ENCODE assay signal across 8 cellular contexts in genomic region chr1:101388904-101389546, GRCh38.
DNase-seq lines count a peak whose midpoint lies in the region; ATAC-seq and TF ChIP-seq lines count a peak whose summit lies in the region.

No MANE protein-coding gene starts in this region.

- intact Hi-C loops in activated T-helper 2 cell treated with anti-CD3 and anti-CD28 coated beads, Interferon-gamma antibody, Interleukin-2, Interleukin-4, amounts not matched to agents 10 μg/mL and 5 μg/mL and 100 μg/mL, durations not matched to agents 14 hours and 24 hours and 36 hours (cut with micrococcal nuclease) = loop anchor here (1.0 kb wide), 1 partner anchor 63 kb away; no protein-coding TSS in a partner anchor
- intact Hi-C loops in esophagus muscularis mucosa (cut with DNase I) = no loop called here
- intact Hi-C loops in Calu3 (cut with micrococcal nuclease; ENCODE audit: unreplicated experiment) = no loop called here

- no peak for TF ChIP-seq POLR2A in esophagus muscularis mucosa (IDR thresholded peaks at IDR 0.05; ENCODE audit: low read depth)

- no peak overlapping the region for H3K27ac Mint-ChIP-seq in CD4-positive, CD25-positive, alpha-beta regulatory T cell
- H3K27ac Mint-ChIP-seq in activated T-helper 2 cell treated with anti-CD3 and anti-CD28 coated beads, Interferon-gamma antibody, Interleukin-2, Interleukin-4, amounts not matched to agents 10 μg/mL and 5 μg/mL and 100 μg/mL, durations not matched to agents 14 hours and 24 hours and 36 hours = no peak overlapping the region
- no peak overlapping the region for H3K27ac Mint-ChIP-seq in Calu3 (ENCODE audit: unreplicated experiment)

- ATAC-seq in CD4-positive, CD25-positive, alpha-beta regulatory T cell (ENCODE audit: low read depth in 2 of 2) = peak; percentile 42 to 43
- ATAC-seq in GM19372 (IDR thresholded peaks at IDR 0.05; ENCODE audit: low read depth, unreplicated experiment) (peak; percentile 85), HG03139 (IDR thresholded peaks at IDR 0.05; ENCODE audit: unreplicated experiment) (peak; percentile 91)

- H3K4me3 Mint-ChIP-seq in CD4-positive, CD25-positive, alpha-beta regulatory T cell = no peak overlapping the region
- H3K4me3 Mint-ChIP-seq in activated T-helper 2 cell treated with anti-CD3 and anti-CD28 coated beads, Interferon-gamma antibody, Interleukin-2, Interleukin-4, amounts not matched to agents 10 μg/mL and 5 μg/mL and 100 μg/mL, durations not matched to agents 14 hours and 24 hours and 36 hours (ENCODE audit: low read depth) = no peak overlapping the region
- H3K4me3 Mint-ChIP-seq in Calu3 (ENCODE audit: low read depth, unreplicated experiment) = no peak overlapping the region

- H3K36me3 ChIP-seq in CD4-positive, CD25-positive, alpha-beta regulatory T cell (ENCODE audit: control insufficient read depth, insufficient read depth, low read length) = no peaks in the 10 kb centered on the region
- no peaks in the 10 kb centered on the region for H3K36me3 ChIP-seq in esophagus muscularis mucosa

- CTCF ChIA-PET in Calu3 (lab: Charles Lee) = no interaction called here

- H3K4me1 ChIP-seq in CD4-positive, CD25-positive, alpha-beta regulatory T cell (ENCODE audit: control insufficient read depth, insufficient read depth, low read length, poor library complexity, severe bottlenecking) = no peaks in the 10 kb centered on the region
- H3K4me1 ChIP-seq in esophagus muscularis mucosa = no peaks in the 10 kb centered on the region

- no TSS peak for BruUV-seq in Calu3 (replicated peaks; lab: Mats Ljungman, UMichigan)

- H3K27ac ChIP-seq in CD4-positive, CD25-positive, alpha-beta regulatory T cell (ENCODE audit: insufficient read depth, low read length, poor library complexity, severe bottlenecking) = no peak overlapping the region
- no peak overlapping the region for H3K27ac ChIP-seq in esophagus muscularis mucosa (replicated peaks in 1 of 4)

- peaks cover 1% of the 10 kb centered on the region for H3K27me3 ChIP-seq in CD4-positive, CD25-positive, alpha-beta regulatory T cell (ENCODE audit: control insufficient read depth, insufficient read depth, low read length)
- H3K27me3 ChIP-seq in esophagus muscularis mucosa = no peaks in the 10 kb centered on the region

- peak in 1 of 3 donors; percentile 27 for DNase-seq in CD4-positive, CD25-positive, alpha-beta regulatory T cell
- DNase-seq in activated T-helper 2 cell treated with anti-CD3 and anti-CD28 coated beads, Interferon-gamma antibody, Interleukin-2, Interleukin-4, amounts not matched to agents 10 μg/mL and 5 μg/mL and 100 μg/mL, durations not matched to agents 14 hours and 24 hours and 36 hours (ENCODE audit: low spot score) = peak; percentile 20
- DNase-seq in NCI-H187 (lab: John Stamatoyannopoulos, UW) (no peak), esophagus muscularis mucosa (ENCODE audit: extremely low spot score) (no peak), Calu3 (no peak)
- DNase-seq in stimulated activated CD4-positive, alpha-beta T cell treated with anti-CD3 and anti-CD28 coated beads, Interleukin-2, amount 100 ng/mL, for 24 hours = no peak

- TF ChIP-seq CTCF in esophagus muscularis mucosa (IDR thresholded peaks at IDR 0.05) (no peak), Calu3 (IDR thresholded peaks at IDR 0.05; ENCODE audit: unreplicated experiment) (no peak)

- H3K9me3 ChIP-seq in CD4-positive, CD25-positive, alpha-beta regulatory T cell (ENCODE audit: control insufficient read depth in 2 of 2, low read length in 2 of 2) = no peaks in the 10 kb centered on the region
- no peaks in the 10 kb centered on the region for H3K9me3 ChIP-seq in esophagus muscularis mucosa

- no peak for TF ChIP-seq EP300 in esophagus muscularis mucosa (IDR thresholded peaks at IDR 0.05)

- peaks cover 12% of the 10 kb centered on the region for H3K27me3 Mint-ChIP-seq in CD4-positive, CD25-positive, alpha-beta regulatory T cell
- peaks cover 8% of the 10 kb centered on the region for H3K27me3 Mint-ChIP-seq in activated T-helper 2 cell treated with anti-CD3 and anti-CD28 coated beads, Interferon-gamma antibody, Interleukin-2, Interleukin-4, amounts not matched to agents 10 μg/mL and 5 μg/mL and 100 μg/mL, durations not matched to agents 14 hours and 24 hours and 36 hours (ENCODE audit: low read depth)
- H3K27me3 Mint-ChIP-seq in Calu3 (ENCODE audit: unreplicated experiment) = peaks cover 21% of the 10 kb centered on the region

- no peaks in the 10 kb centered on the region for H3K4me1 Mint-ChIP-seq in CD4-positive, CD25-positive, alpha-beta regulatory T cell
- peaks cover 16% of the 10 kb centered on the region for H3K4me1 Mint-ChIP-seq in activated T-helper 2 cell treated with anti-CD3 and anti-CD28 coated beads, Interferon-gamma antibody, Interleukin-2, Interleukin-4, amounts not matched to agents 10 μg/mL and 5 μg/mL and 100 μg/mL, durations not matched to agents 14 hours and 24 hours and 36 hours (ENCODE audit: low read depth)
- H3K4me1 Mint-ChIP-seq in Calu3 (ENCODE audit: low read depth, unreplicated experiment) = no peaks in the 10 kb centered on the region

- no peak overlapping the region for H3K4me3 ChIP-seq in CD4-positive, CD25-positive, alpha-beta regulatory T cell (ENCODE audit: low read depth, low read length)
- no peak overlapping the region for H3K4me3 ChIP-seq in esophagus muscularis mucosa

- no peaks in the 10 kb centered on the region for H3K36me3 Mint-ChIP-seq in CD4-positive, CD25-positive, alpha-beta regulatory T cell
- no peaks in the 10 kb centered on the region for H3K36me3 Mint-ChIP-seq in activated T-helper 2 cell treated with anti-CD3 and anti-CD28 coated beads, Interferon-gamma antibody, Interleukin-2, Interleukin-4, amounts not matched to agents 10 μg/mL and 5 μg/mL and 100 μg/mL, durations not matched to agents 14 hours and 24 hours and 36 hours (ENCODE audit: low read depth)
- no peaks in the 10 kb centered on the region for H3K36me3 Mint-ChIP-seq in Calu3 (ENCODE audit: insufficient read depth, unreplicated experiment)

- H3K9me3 Mint-ChIP-seq in CD4-positive, CD25-positive, alpha-beta regulatory T cell = peaks cover 0 to 10% (median 1%) of the 10 kb centered on the region in 7 donors
- H3K9me3 Mint-ChIP-seq in activated T-helper 2 cell treated with anti-CD3 and anti-CD28 coated beads, Interferon-gamma antibody, Interleukin-2, Interleukin-4, amounts not matched to agents 10 μg/mL and 5 μg/mL and 100 μg/mL, durations not matched to agents 14 hours and 24 hours and 36 hours = peaks cover 11% of the 10 kb centered on the region
- H3K9me3 Mint-ChIP-seq in Calu3 (ENCODE audit: low read depth, unreplicated experiment) = peaks cover 2% of the 10 kb centered on the region
